23 cellular contexts compared by ENCODE assay signal in the genomic region with DNA sequence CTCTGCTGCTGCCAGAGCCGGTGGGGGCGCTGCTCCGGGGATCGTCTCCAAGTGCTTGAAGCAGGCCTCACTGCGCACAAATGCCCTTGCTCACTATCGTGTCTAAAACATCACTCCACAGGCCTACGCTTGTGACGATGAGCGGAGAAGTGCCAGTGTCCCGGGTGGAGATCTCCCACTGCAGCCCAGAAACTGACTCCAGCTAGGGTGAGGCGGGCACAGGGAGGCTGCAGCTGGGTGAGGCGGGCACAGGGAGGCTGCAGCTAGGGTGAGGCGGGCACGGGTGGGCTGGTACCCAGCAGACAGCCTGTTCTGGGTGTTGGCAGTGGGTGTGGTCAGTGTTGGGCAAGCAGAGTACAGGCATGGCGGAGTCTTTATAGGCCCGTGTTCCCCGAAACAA. TPM values are rescaled to one million over a fixed set of nuclear protein-coding genes. Genes with fewer than 3 reads are reported as not detected.
"Had no signal": no experiment of that assay in that cellular context is flagged by ENCODE, and none has a peak within 500 bp of the region (broad histone marks: within the 10 kb centered on the region; RNA-seq: fewer than 3 reads in every experiment).

No MANE protein-coding gene starts in this region.

- H3K9ac ChIP-seq: neural progenitor cell had no signal

- H3K27ac ChIP-seq: adrenal gland, cardiac muscle cell, neural progenitor cell, upper lobe of left lung had no signal

- H3K4me2 ChIP-seq: neural progenitor cell had no signal

- H3K4me1 ChIP-seq: adrenal gland, neural progenitor cell, upper lobe of left lung had no signal

- FAIRE-seq: frontal cortex had no signal

- H3K36me3 ChIP-seq: neural progenitor cell had no signal

- ATAC-seq: activated T-cell treated with anti-CD3 and anti-CD28 coated beads, Interleukin-2, amount 50 U/mL, for 72 hours; left ventricle myocardium superior; natural killer cell; sciatic nerve; stimulated activated memory B cell treated with anti-CD40 and anti-IgM and Interleukin-4, amounts not matched to agents 10 μg/mL and 1 μg/mL and 100 μg/mL, for 72 hours; stimulated activated naive CD8-positive, alpha-beta T cell treated with anti-CD3 and anti-CD28 coated beads, Interleukin-15, amount 100 ng/mL, for 72 hours had no signal

- H3K27me3 ChIP-seq: adrenal gland, cardiac muscle cell, neural progenitor cell, upper lobe of left lung had no signal

- DNase-seq: activated CD4-positive, alpha-beta T cell treated with anti-CD3 and anti-CD28 coated beads for 4 hours; activated CD4-positive, alpha-beta T cell treated with anti-CD3 and anti-CD28 coated beads, Interleukin-2, amount 50 U/mL, for 4 hours; activated CD4-positive, CD25-positive, alpha-beta regulatory T cell; activated naive CD4-positive, alpha-beta T cell treated with anti-CD3 and anti-CD28 coated beads for 36 hours; activated naive CD8-positive, alpha-beta T cell treated with anti-CD3 and anti-CD28 coated beads for 36 hours; activated T-cell treated with anti-CD3 and anti-CD28 coated beads for 4 hours; activated T-cell treated with anti-CD3 and anti-CD28 coated beads, Interleukin-2, amount 50 U/mL, for 72 hours; adrenal gland; endodermal cell; left ventricle myocardium superior; natural killer cell; stimulated activated CD4-positive, alpha-beta T cell treated with anti-CD3 and anti-CD28 coated beads, Interleukin-4, amount 100 ng/mL, for 4 hours; stimulated activated CD8-positive, alpha-beta memory T cell treated with anti-CD3 and anti-CD28 coated beads, Interleukin-4, amount 100 ng/mL, for 48 hours; stimulated activated naive CD8-positive, alpha-beta T cell treated with anti-CD3 and anti-CD28 coated beads, Interleukin-15, amount 100 ng/mL, for 72 hours; substantia nigra; upper lobe of left lung had no signal

- H3K4me3 ChIP-seq: adrenal gland, cardiac muscle cell, neural progenitor cell, skin epidermis, upper lobe of left lung had no signal

- H2AFZ ChIP-seq: neural progenitor cell had no signal

- H3K9me3 ChIP-seq: adrenal gland, upper lobe of left lung had no signal

RNA-seq across cellular contexts. Expression of a gene that starts 36.9 kb away (rescaled TPM):
- total RNA-seq: left ventricle myocardium superior had no signal
- polyA plus RNA-seq: aorta had no signal
